Comparison of ENCODE assay signal across 17 cellular contexts in the genomic region with DNA sequence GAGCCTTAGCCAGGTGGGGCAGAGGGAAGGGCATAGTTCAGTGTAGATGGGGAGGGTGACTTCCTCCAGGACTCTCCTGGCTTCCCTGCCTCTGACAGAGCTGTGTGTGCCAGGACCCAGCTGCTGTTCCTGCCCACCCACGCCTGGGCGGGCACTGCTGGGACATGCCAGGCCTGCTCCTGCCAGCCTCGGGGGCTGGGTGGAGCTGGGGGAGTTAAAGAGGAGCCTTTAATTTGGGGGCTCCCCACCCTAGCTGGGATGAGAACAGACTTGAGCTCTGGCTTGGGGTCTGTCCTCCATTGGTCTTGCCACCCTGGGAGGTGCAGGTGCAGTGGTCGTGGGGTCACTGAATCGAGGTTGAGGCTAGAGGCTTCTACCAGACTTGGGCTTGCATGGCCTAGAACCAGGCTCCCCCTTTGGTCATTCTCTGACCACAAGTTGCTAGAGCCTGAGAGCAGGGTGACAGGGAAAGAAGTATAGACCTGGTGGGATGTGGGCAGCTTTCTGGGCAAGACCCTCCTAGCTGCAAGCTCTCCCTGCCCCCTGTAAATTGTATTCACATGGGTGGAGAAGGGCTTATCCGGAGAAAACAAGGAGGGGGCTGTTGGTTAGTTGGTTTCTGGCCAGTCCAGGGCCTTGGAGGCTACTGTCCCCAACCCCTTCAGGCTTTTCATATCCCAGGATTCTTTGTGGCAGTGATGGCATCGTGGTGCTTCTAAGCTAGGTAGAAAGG. TPM values are rescaled to one million over a fixed set of nuclear protein-coding genes. Genes with fewer than 3 reads are reported as not detected.
DNase-seq lines count a peak whose midpoint lies in the region; TF ChIP-seq lines count a peak whose summit lies in the region.
"Had no signal": no experiment of that assay in that cellular context is flagged by ENCODE, and none has a peak within 500 bp of the region (broad histone marks: within the 10 kb centered on the region; RNA-seq: fewer than 3 reads in every experiment).

No MANE protein-coding gene starts in this region.

- peaks cover 19% of the 10 kb centered on the region for H3K4me1 Mint-ChIP-seq in osteocyte (ENCODE audit: unreplicated experiment)

- H3K27ac Mint-ChIP-seq in osteocyte (ENCODE audit: unreplicated experiment) = no peak overlapping the region
- H3K27ac Mint-ChIP-seq: activated CD8-positive, alpha-beta T cell treated with anti-CD3 and anti-CD28 coated beads, Interleukin-2, amount 10 ng/mL, durations not matched to agents 7 days and 5 days; dendritic cell treated with granulocyte-macrophage colony-stimulating factor and Interleukin-4, amounts not matched to agents 40 ng/mL and 50 ng/mL, for 4 days; T-cell had no signal

- no peaks in the 10 kb centered on the region for H3K36me3 Mint-ChIP-seq in osteocyte (ENCODE audit: unreplicated experiment)

- TF ChIP-seq CTCF in RWPE1 (conservative IDR thresholded peaks at IDR 0.05; ENCODE audit: low read depth) (no peak), osteocyte (IDR thresholded peaks at IDR 0.05) (no peak)

- H3K9me3 ChIP-seq in BLaER1 treated with 17β-estradiol and CSF1 and Interleukin-3, amounts not matched to agents 10 nM and 100 nM (replicated peaks in 1 of 11) = no peaks in the 10 kb centered on the region
- H3K9me3 ChIP-seq in iPS-18c (ENCODE audit: control insufficient read depth, insufficient read depth, low read length) = peaks cover 15% of the 10 kb centered on the region

- peaks cover 4% of the 10 kb centered on the region for H3K9me3 Mint-ChIP-seq in osteocyte (ENCODE audit: unreplicated experiment)
- H3K9me3 Mint-ChIP-seq: dendritic cell treated with granulocyte-macrophage colony-stimulating factor and Interleukin-4, amounts not matched to agents 40 ng/mL and 50 ng/mL, for 4 days; T-cell had no signal

- peak overlapping the region; percentile 52 to 92 (median 82) for H3K4me2 ChIP-seq in BLaER1 treated with 17β-estradiol and CSF1 and Interleukin-3, amounts not matched to agents 10 nM and 100 nM
- H3K4me2 ChIP-seq: KMS-11 had no signal

- H3K4me3 Mint-ChIP-seq in osteocyte (ENCODE audit: unreplicated experiment) = no peak overlapping the region
- H3K4me3 Mint-ChIP-seq: activated CD8-positive, alpha-beta T cell treated with anti-CD3 and anti-CD28 coated beads, Interleukin-2, amount 10 ng/mL, durations not matched to agents 7 days and 5 days; dendritic cell treated with granulocyte-macrophage colony-stimulating factor and Interleukin-4, amounts not matched to agents 40 ng/mL and 50 ng/mL, for 4 days; T-cell had no signal

- peaks cover 11 to 97% (median 94%) of the 10 kb centered on the region in 11 experiments; a peak in 19 of 22 replicates for H4K20me1 ChIP-seq in BLaER1 treated with 17β-estradiol and CSF1 and Interleukin-3, amounts not matched to agents 10 nM and 100 nM

- peaks cover 37 to 68% (median 57%) of the 10 kb centered on the region in 10 experiments for H3K4me1 ChIP-seq in BLaER1 treated with 17β-estradiol and CSF1 and Interleukin-3, amounts not matched to agents 10 nM and 100 nM

- POLR2A ChIA-PET in RWPE1 (lab: Yijun Ruan, JAX; ENCODE audit: low non-redundant PET) = no interaction called here

- H3K27ac ChIP-seq in BLaER1 treated with 17β-estradiol and CSF1 and Interleukin-3, amounts not matched to agents 10 nM and 100 nM = no peak overlapping the region
- peak overlapping the region; percentile 92 for H3K27ac ChIP-seq in RWPE1
- H3K27ac ChIP-seq: KMS-11 had no signal

- H3K36me3 ChIP-seq in BLaER1 treated with 17β-estradiol and CSF1 and Interleukin-3, amounts not matched to agents 10 nM and 100 nM = peaks cover 0 to 30% (median 8%) of the 10 kb centered on the region in 11 experiments; a peak in 13 of 22 replicates

- H3K4me3 ChIP-seq in BLaER1 treated with 17β-estradiol and CSF1 and Interleukin-3, amounts not matched to agents 10 nM and 100 nM = no peak overlapping the region
- 0 out of 2 replicates have a peak overlapping the region, but pooled peaks have one; percentile 4 for H3K4me3 ChIP-seq in iPS-18c (ENCODE audit: insufficient read depth, low read depth, low read length)
- H3K4me3 ChIP-seq: GM12878 had no signal

- no peaks in the 10 kb centered on the region for H3K27me3 Mint-ChIP-seq in osteocyte (ENCODE audit: unreplicated experiment)
- H3K27me3 Mint-ChIP-seq: T-cell had no signal

- CTCF ChIA-PET in RWPE1 (lab: Yijun Ruan, JAX) = interaction anchor here (0.7 to 0.9 kb wide), 2 partner anchors 74 to 388 kb away, joined by 3 read pairs; no protein-coding TSS in a partner anchor

- peaks cover 43 to 95% (median 62%) of the 10 kb centered on the region in 11 experiments for H3K27me3 ChIP-seq in BLaER1 treated with 17β-estradiol and CSF1 and Interleukin-3, amounts not matched to agents 10 nM and 100 nM

- DNase-seq in RWPE1 (ENCODE audit: low spot score) = no peak
- DNase-seq in osteocyte (ENCODE audit: extremely low spot score, unreplicated experiment) = peak; percentile 75
- DNase-seq in hypothalamus (lab: John Stamatoyannopoulos, UW) = no peak
- DNase-seq in central memory CD4-positive, alpha-beta T cell = no peak
- no peak for DNase-seq in NCI-H774 (lab: John Stamatoyannopoulos, UW)
- no peak for DNase-seq in H4 (ENCODE audit: low spot score)
- DNase-seq: activated CD8-positive, alpha-beta T cell treated with anti-CD3 and anti-CD28 coated beads, Interleukin-2, amount 10 ng/mL, durations not matched to agents 7 days and 5 days; activated naive CD4-positive, alpha-beta T cell; NCI-H1105 treated with DMSO at 0.1 percent for 48 hours; NCI-H2171 treated with DMSO at 0.1 percent for 48 hours; substantia nigra had no signal

- no peak overlapping the region for H3K9ac ChIP-seq in BLaER1 treated with 17β-estradiol and CSF1 and Interleukin-3, amounts not matched to agents 10 nM and 100 nM
- H3K9ac ChIP-seq: KMS-11 had no signal

RNA-seq across cellular contexts. Expression of a gene that starts 5.7 kb away (rescaled TPM):
- 17.2 and 18.2 TPM in 2 replicates for total RNA-seq in osteocyte
- 7.0 and 10.1 TPM in 2 replicates for total RNA-seq in H4 (2014; rRNA removed; shearing (Covaris generic))
